Comparison of ENCODE assay signal across 1 cellular context in genomic region chr15:86316216-86316615, GRCh38.
TF ChIP-seq lines count a peak whose summit lies in the region.

No MANE protein-coding gene starts in this region.

TF ChIP-seq in H1, 55 proteins besides CTCF, POLR2A, EP300 and RAD21 (continued from another document):
- TF ChIP-seq HDAC2 (IDR thresholded peaks at IDR 0.05; ENCODE audit: borderline replicate concordance in 1 of 2, low read depth in 2 of 2, low read length in 2 of 2) (no peak), JUN (IDR thresholded peaks at IDR 0.05; ENCODE audit: low read depth, low read length) (no peak), SIX5 (IDR thresholded peaks at IDR 0.05; ENCODE audit: low read depth, low read length) (no peak), CHD1 (IDR thresholded peaks at IDR 0.05; ENCODE audit: low read depth, low read length) (no peak)
